Comparison of ENCODE assay signal across 8 cellular contexts in genomic region chr13:99311748-99312492, GRCh38. TPM values are rescaled to one million over a fixed set of nuclear protein-coding genes. Genes with fewer than 3 reads are reported as not detected.
DNase-seq lines count a peak whose midpoint lies in the region; ATAC-seq and TF ChIP-seq lines count a peak whose summit lies in the region.

No MANE protein-coding gene starts in this region.

- no peaks in the 10 kb centered on the region for H3K27me3 ChIP-seq in CD4-positive, CD25-positive, alpha-beta regulatory T cell (ENCODE audit: control insufficient read depth, insufficient read depth, low read length)
- H3K27me3 ChIP-seq in Karpas-422 (ENCODE audit: low read length): no peaks in the 10 kb centered on the region
- no peaks in the 10 kb centered on the region for H3K27me3 ChIP-seq in neutrophil

- no peak overlapping the region for H3K9ac ChIP-seq in Karpas-422 (ENCODE audit: low read length)

- H3K4me2 ChIP-seq in Karpas-422 (ENCODE audit: low read depth, low read length, poor library complexity, severe bottlenecking): no peak overlapping the region

- H3K27ac ChIP-seq in CD4-positive, CD25-positive, alpha-beta regulatory T cell (ENCODE audit: insufficient read depth, low read length, poor library complexity, severe bottlenecking): no peak overlapping the region
- H3K27ac ChIP-seq in Karpas-422 (ENCODE audit: low read length) (0 out of 2 replicates have a peak overlapping the region, but pooled peaks have one; percentile 12), neutrophil (peak overlapping the region; percentile 57)

- H3K4me1 ChIP-seq in CD4-positive, CD25-positive, alpha-beta regulatory T cell (ENCODE audit: control insufficient read depth, insufficient read depth, low read length, poor library complexity, severe bottlenecking): peaks cover 82% of the 10 kb centered on the region
- H3K4me1 ChIP-seq in Karpas-422 (ENCODE audit: low read length) (peaks cover 27% of the 10 kb centered on the region), neutrophil (ENCODE audit: control insufficient read depth in 1 of 2, insufficient read depth in 1 of 2, low read depth in 1 of 2, low read length in 1 of 2) (peaks cover 16 to 24% of the 10 kb centered on the region in 2 experiments)

- no peaks in the 10 kb centered on the region for H4K20me1 ChIP-seq in Karpas-422 (ENCODE audit: insufficient read depth, low read depth, low read length)

- H3K4me3 Mint-ChIP-seq in CD4-positive, CD25-positive, alpha-beta regulatory T cell: peak overlapping the region in 2 of 4 donors; percentile 45 to 73
- H3K4me3 Mint-ChIP-seq in chondrocyte (ENCODE audit: unreplicated experiment): no peak overlapping the region

- no peak for ATAC-seq in CD4-positive, CD25-positive, alpha-beta regulatory T cell (ENCODE audit: low read depth in 2 of 2)

- peaks cover 27% of the 10 kb centered on the region for H3K36me3 Mint-ChIP-seq in CD4-positive, CD25-positive, alpha-beta regulatory T cell
- peaks cover 6% of the 10 kb centered on the region for H3K36me3 Mint-ChIP-seq in chondrocyte (ENCODE audit: low read depth)

- H3K4me3 ChIP-seq in CD4-positive, CD25-positive, alpha-beta regulatory T cell (ENCODE audit: low read depth, low read length): no peak overlapping the region
- no peak overlapping the region for H3K4me3 ChIP-seq in Karpas-422 (ENCODE audit: low read length)
- H3K4me3 ChIP-seq in neutrophil (ENCODE audit: low read depth in 1 of 2, low read length in 1 of 2): no peak overlapping the region

- H3K27ac Mint-ChIP-seq in CD4-positive, CD25-positive, alpha-beta regulatory T cell: peak overlapping the region; percentile 91 to 95 (median 95)
- H3K27ac Mint-ChIP-seq in chondrocyte (ENCODE audit: unreplicated experiment): peak overlapping the region; percentile 34

- no peak for DNase-seq in CD4-positive, CD25-positive, alpha-beta regulatory T cell
- DNase-seq in Karpas-422 (no peak), chondrocyte (ENCODE audit: low spot score) (no peak), NCI-H1930 (lab: John Stamatoyannopoulos, UW) (no peak), glomerular visceral epithelial cell (ENCODE audit: extremely low spot score) (no peak), NOMO-1 (lab: John Stamatoyannopoulos, UW; ENCODE audit: unreplicated experiment in 2 of 2) (no peak), SW 1271 (lab: John Stamatoyannopoulos, UW) (no peak)

- no peaks in the 10 kb centered on the region for H3K9me3 ChIP-seq in CD4-positive, CD25-positive, alpha-beta regulatory T cell (ENCODE audit: control insufficient read depth in 2 of 2, low read length in 2 of 2)
- no peaks in the 10 kb centered on the region for H3K9me3 ChIP-seq in Karpas-422 (ENCODE audit: low read length)
- H3K9me3 ChIP-seq in neutrophil: no peaks in the 10 kb centered on the region

- H2AFZ ChIP-seq in Karpas-422 (ENCODE audit: low read length): no peak overlapping the region

- H3K4me1 Mint-ChIP-seq in CD4-positive, CD25-positive, alpha-beta regulatory T cell: peaks cover 33 to 91% (median 80%) of the 10 kb centered on the region in 4 donors
- H3K4me1 Mint-ChIP-seq in chondrocyte (ENCODE audit: low read depth): peaks cover 77% of the 10 kb centered on the region

- TF ChIP-seq CTCF in chondrocyte (IDR thresholded peaks at IDR 0.05) (no peak), neutrophil (IDR thresholded peaks at IDR 0.05) (no peak)

- peaks cover 56% of the 10 kb centered on the region for H3K79me2 ChIP-seq in Karpas-422 (ENCODE audit: low read length)

- H3K9me2 ChIP-seq in Karpas-422 (replicated peaks; ENCODE audit: insufficient read depth, low read length): no peaks in the 10 kb centered on the region

- no peaks in the 10 kb centered on the region for H3K27me3 Mint-ChIP-seq in CD4-positive, CD25-positive, alpha-beta regulatory T cell
- no peaks in the 10 kb centered on the region for H3K27me3 Mint-ChIP-seq in chondrocyte (ENCODE audit: low read depth)

- peaks cover 2% of the 10 kb centered on the region for H3K36me3 ChIP-seq in CD4-positive, CD25-positive, alpha-beta regulatory T cell (ENCODE audit: control insufficient read depth, insufficient read depth, low read length)
- H3K36me3 ChIP-seq in Karpas-422 (ENCODE audit: insufficient read depth, low read length) (peaks cover 13% of the 10 kb centered on the region), neutrophil (no peaks in the 10 kb centered on the region)

- peaks cover 0 to 3% (median 0%) of the 10 kb centered on the region in 7 donors for H3K9me3 Mint-ChIP-seq in CD4-positive, CD25-positive, alpha-beta regulatory T cell
- no peaks in the 10 kb centered on the region for H3K9me3 Mint-ChIP-seq in chondrocyte (ENCODE audit: low read depth)

RNA-seq across cellular contexts. Expression of gene GPR183, which starts 4.7 kb away (rescaled TPM):
- total RNA-seq in CD4-positive, CD25-positive, alpha-beta regulatory T cell: 206 TPM
- polyA plus RNA-seq in CD4-positive, CD25-positive, alpha-beta regulatory T cell: 100 to 1,000 TPM; 262 to 418 (median 324) TPM
- 0.11 TPM in 1 of 2 replicates, not detected in the other for total RNA-seq in Karpas-422 (2014; rRNA removed; shearing (Covaris generic); ENCODE audit: low replicate concordance)
- 0.63 to 5.7 TPM (median 5.7 TPM) in 3 replicates for total RNA-seq in chondrocyte

RNA-seq across cellular contexts. Expression of gene GPR18, which starts 53.7 kb away (rescaled TPM):
- total RNA-seq in CD4-positive, CD25-positive, alpha-beta regulatory T cell: 8.6 TPM
- 10 to 100 TPM in 2 of 4 donors, 1 to 10 TPM in 2; 6.1 to 22.6 (median 10.5) TPM for polyA plus RNA-seq in CD4-positive, CD25-positive, alpha-beta regulatory T cell
- total RNA-seq in Karpas-422 (2014; rRNA removed; shearing (Covaris generic); ENCODE audit: low replicate concordance): 45.4 and 126 TPM in 2 replicates
- not detected in 3 replicates for total RNA-seq in chondrocyte

Comparison
In these comparisons a context has a peak if more than half of its experiments do, and no peak if none do; other contexts are left out.
1. RNA of gene GPR183, which starts 4.7 kb away (total RNA-seq): 206 TPM in CD4-positive, CD25-positive, alpha-beta regulatory T cell (single experiment); 0.63 to 5.7 TPM in chondrocyte and 0.11 TPM in Karpas-422; every median in the first group is over 10 times any median in the second.